In the genomic region with DNA sequence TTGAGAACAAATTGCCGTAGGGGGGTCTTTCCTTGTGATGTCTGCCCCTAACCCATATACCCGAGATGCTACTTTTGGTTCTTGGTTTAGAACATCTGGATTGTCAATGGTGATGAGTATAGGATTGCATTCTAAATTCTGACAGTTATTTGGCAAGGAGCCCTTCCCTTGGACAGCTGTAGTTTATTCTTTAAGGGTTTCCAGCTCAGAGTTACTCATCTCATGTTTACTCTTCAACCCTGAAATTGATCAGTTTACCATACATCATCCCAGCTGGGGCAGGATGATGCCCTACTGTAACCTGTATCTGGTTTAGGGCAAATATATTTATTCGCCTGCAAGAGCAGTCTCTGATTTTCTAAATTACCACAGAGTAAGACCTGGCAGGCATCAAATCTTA, we compare ENCODE assay signal across 22 cellular contexts.
DNase-seq lines count a peak whose midpoint lies in the region; ATAC-seq, FAIRE-seq and TF ChIP-seq lines count a peak whose summit lies in the region.
"Had no signal": no experiment of that assay in that cellular context is flagged by ENCODE, and none has a peak within 500 bp of the region (broad histone marks: within the 10 kb centered on the region; RNA-seq: fewer than 3 reads in every experiment).

No MANE protein-coding gene starts in this region.

- peak overlapping the region; percentile 92 for H3K27ac Mint-ChIP-seq in activated CD8-positive, alpha-beta memory T cell treated with anti-CD3 and anti-CD28 coated beads, Interleukin-2, amount 10 ng/mL, durations not matched to agents 7 days and 5 days
- H3K27ac Mint-ChIP-seq: CD4-positive, CD25-positive, alpha-beta regulatory T cell; GM23338 had no signal

- H4K20me1 ChIP-seq in PC-3 (ENCODE audit: low read length): no peaks in the 10 kb centered on the region

- no peak for TF ChIP-seq CTCF in PC-3 (conservative IDR thresholded peaks at IDR 0.05; ENCODE audit: low read depth, low read length)
- TF ChIP-seq CTCF in bronchial epithelial cell (IDR thresholded peaks at IDR 0.05; ENCODE audit: insufficient read depth, low read length, severe bottlenecking): no peak

- POLR2A ChIA-PET in PC-3 (lab: Charles Lee; ENCODE audit: unreplicated experiment): interaction anchor here (0.6 kb wide), 2 partner anchors 289 to 299 kb away, joined by 3 read pairs; no protein-coding TSS in a partner anchor

- H3K27me3 Mint-ChIP-seq in activated CD8-positive, alpha-beta memory T cell treated with anti-CD3 and anti-CD28 coated beads, Interleukin-2, amount 10 ng/mL, durations not matched to agents 7 days and 5 days: no peaks in the 10 kb centered on the region
- H3K27me3 Mint-ChIP-seq: CD4-positive, CD25-positive, alpha-beta regulatory T cell had no signal

- H3K9me2 ChIP-seq in PC-3 (replicated peaks; ENCODE audit: low read length): no peaks in the 10 kb centered on the region

- peaks cover 39% of the 10 kb centered on the region for H3K36me3 Mint-ChIP-seq in activated CD8-positive, alpha-beta memory T cell treated with anti-CD3 and anti-CD28 coated beads, Interleukin-2, amount 10 ng/mL, durations not matched to agents 7 days and 5 days
- H3K36me3 Mint-ChIP-seq: CD4-positive, CD25-positive, alpha-beta regulatory T cell had no signal

- no peak for DNase-seq in activated CD8-positive, alpha-beta memory T cell treated with anti-CD3 and anti-CD28 coated beads, Interleukin-2, amount 10 ng/mL, durations not matched to agents 7 days and 5 days
- no peak for DNase-seq in activated CD8-positive, alpha-beta memory T cell treated with anti-CD3 and anti-CD28 coated beads for 24 hours
- peak; percentile 96 for DNase-seq in PC-3
- peak; percentile 82 for DNase-seq in bronchial epithelial cell (ENCODE audit: low read depth)
- DNase-seq in myocyte (ENCODE audit: low read depth): peak; percentile 28
- no peak for DNase-seq in A172 (ENCODE audit: low spot score)
- DNase-seq in ACHN: no peak
- DNase-seq: BE2C; Caco-2; CD4-positive, CD25-positive, alpha-beta regulatory T cell; DMS153; GF-D8; KG1; NCI-H1436 treated with DMSO at 0.1 percent for 48 hours; NCI-H2029; NCI-H345; NCI-H524 treated with DMSO at 0.1 percent for 48 hours had no signal

- peak overlapping the region; percentile 83 for H3K27ac ChIP-seq in PC-3 (ENCODE audit: low read length)
- H3K27ac ChIP-seq: 22Rv1 had no signal

- no peak overlapping the region for H3K4me3 ChIP-seq in PC-3 (ENCODE audit: low read length)
- no peak overlapping the region for H3K4me3 ChIP-seq in bronchial epithelial cell (ENCODE audit: low read depth, low read length)
- H3K4me3 ChIP-seq: GM23338 had no signal

- peaks cover 85% of the 10 kb centered on the region for H3K4me1 ChIP-seq in PC-3 (ENCODE audit: insufficient read depth, low read length)
- H3K4me1 ChIP-seq: BE2C had no signal

- H3F3A ChIP-seq in PC-3 (ENCODE audit: low read length, unreplicated experiment): peaks cover 27% of the 10 kb centered on the region

- intact Hi-C loops in PC-3 (cut with micrococcal nuclease): loop anchor here (5.0 kb wide), 1 partner anchor 104 kb away; no protein-coding TSS in a partner anchor

- H3K4me2 ChIP-seq in PC-3 (ENCODE audit: low read length): peak overlapping the region; percentile 74
- H3K4me2 ChIP-seq: GM23338 had no signal

- no peaks in the 10 kb centered on the region for H3K9me3 ChIP-seq in PC-3 (ENCODE audit: low read length)
- H3K9me3 ChIP-seq: BE2C, Caco-2 had no signal

- ATAC-seq in activated CD8-positive, alpha-beta memory T cell treated with anti-CD3 and anti-CD28 coated beads, Interleukin-2, amount 10 ng/mL, durations not matched to agents 7 days and 5 days: no peak
- peak; percentile 71 for ATAC-seq in PC-3
- no peak for ATAC-seq in HG03354 (IDR thresholded peaks at IDR 0.05; ENCODE audit: poor library complexity, severe bottlenecking, unreplicated experiment)
- ATAC-seq: GM23338, HCT116, Right ventricle myocardium inferior had no signal

- FAIRE-seq in bronchial epithelial cell (lab: Jason Lieb, UNC): no peak

- no peak overlapping the region for H2AFZ ChIP-seq in PC-3 (ENCODE audit: low read length)
- H2AFZ ChIP-seq: GM23338 had no signal

- CTCF ChIA-PET in activated CD8-positive, alpha-beta memory T cell treated with anti-CD3 and anti-CD28 coated beads, Interleukin-2, amount 10 ng/mL, durations not matched to agents 7 days and 5 days (lab: Charles Lee): interaction anchor here (0.6 to 1.2 kb wide), 3 partner anchors 11 to 95 kb away, joined by 3 to 4 read pairs (median 3); partner anchors contain the start of gene CCR1
- CTCF ChIA-PET in PC-3 (lab: Charles Lee): no interaction called here

- H3K9me3 Mint-ChIP-seq in activated CD8-positive, alpha-beta memory T cell treated with anti-CD3 and anti-CD28 coated beads, Interleukin-2, amount 10 ng/mL, durations not matched to agents 7 days and 5 days (ENCODE audit: low read depth): peaks cover 2% of the 10 kb centered on the region
- H3K9me3 Mint-ChIP-seq: CD4-positive, CD25-positive, alpha-beta regulatory T cell had no signal

- no peak overlapping the region for H3K4me3 Mint-ChIP-seq in activated CD8-positive, alpha-beta memory T cell treated with anti-CD3 and anti-CD28 coated beads, Interleukin-2, amount 10 ng/mL, durations not matched to agents 7 days and 5 days
- H3K4me3 Mint-ChIP-seq: CD4-positive, CD25-positive, alpha-beta regulatory T cell; GM23338 had no signal

- H3K4me1 Mint-ChIP-seq in activated CD8-positive, alpha-beta memory T cell treated with anti-CD3 and anti-CD28 coated beads, Interleukin-2, amount 10 ng/mL, durations not matched to agents 7 days and 5 days: peaks cover 68% of the 10 kb centered on the region

- in situ Hi-C loops in ACHN (cut with HindIII; ENCODE audit: low pct_ligation_motif_present, low pct_unique_long_range_greater_than_20kb, low sequenced_read_pairs): no loop called here

- no TSS peak for BruUV-seq in PC-3 (replicated peaks; lab: Mats Ljungman, UMichigan)

- H3K36me3 ChIP-seq in PC-3 (ENCODE audit: low read depth, low read length) (no peaks in the 10 kb centered on the region), bronchial epithelial cell (ENCODE audit: control insufficient read depth, insufficient read depth, low read length) (no peaks in the 10 kb centered on the region)
- H3K36me3 ChIP-seq: BE2C had no signal

- peak overlapping the region; percentile 48 for H3K9ac ChIP-seq in PC-3 (ENCODE audit: low read length)

- H3K27me3 ChIP-seq in PC-3 (ENCODE audit: low read length) (no peaks in the 10 kb centered on the region), bronchial epithelial cell (ENCODE audit: control insufficient read depth, insufficient read depth, low read length) (no peaks in the 10 kb centered on the region)
- H3K27me3 ChIP-seq: BE2C had no signal

- H3K79me2 ChIP-seq in PC-3 (ENCODE audit: low read length): no peaks in the 10 kb centered on the region

Comparison
In these comparisons a context has a peak if more than half of its experiments do, and no peak if none do; other contexts are left out.
1. DNase-seq: peak in PC-3 (single experiment), bronchial epithelial cell (single experiment) and myocyte (single experiment); none in activated CD8-positive, alpha-beta memory T cell treated with anti-CD3 and anti-CD28 coated beads, Interleukin-2, amount 10 ng/mL, durations not matched to agents 7 days and 5 days (single experiment), activated CD8-positive, alpha-beta memory T cell treated with anti-CD3 and anti-CD28 coated beads for 24 hours (single experiment), A172 (single experiment) and ACHN (single experiment).